In the genomic region with DNA sequence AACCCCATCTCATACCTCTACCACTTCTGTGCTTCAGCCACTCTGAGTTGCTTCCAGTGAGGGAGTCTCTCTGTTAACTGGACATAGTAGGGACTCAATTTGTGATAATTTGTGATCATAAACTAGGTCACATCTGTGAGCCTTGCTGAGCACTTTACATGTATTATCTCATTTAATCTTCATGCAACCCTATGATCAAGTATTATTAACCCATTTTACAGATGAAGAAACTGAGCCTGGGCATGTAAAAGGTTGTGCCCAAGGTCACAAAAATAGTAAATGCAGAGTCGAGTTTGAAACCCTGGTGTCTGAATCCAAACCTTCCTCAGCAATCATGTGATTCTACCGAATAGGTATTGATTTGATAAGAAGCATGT, we compare ENCODE assay signal across 16 cellular contexts. TPM values are rescaled to one million over a fixed set of nuclear protein-coding genes. Genes with fewer than 3 reads are reported as not detected.
DNase-seq lines count a peak whose midpoint lies in the region; ATAC-seq and TF ChIP-seq lines count a peak whose summit lies in the region.
"Had no signal": no experiment of that assay in that cellular context is flagged by ENCODE, and none has a peak within 500 bp of the region (broad histone marks: within the 10 kb centered on the region; RNA-seq: fewer than 3 reads in every experiment).

No MANE protein-coding gene starts in this region.

- DNase-seq in RWPE2 (ENCODE audit: low spot score) (no peak), glutamatergic neuron (no peak), stomach (no peak), PC-3 (no peak), MG63 (no peak)
- DNase-seq: DMS79; NCI-H2171; NK-92 treated with Interleukin-12 subunit alpha and Interleukin-12 subunit beta, amount 100 ng/mL, for 24 hours; occipital lobe; stimulated activated CD8-positive, alpha-beta memory T cell treated with anti-CD3 and anti-CD28 coated beads, Interleukin-4, amount 100 ng/mL, for 48 hours had no signal

- H3F3A ChIP-seq in PC-3 (ENCODE audit: low read length, unreplicated experiment), result no peaks in the 10 kb centered on the region

- H3K9ac ChIP-seq in PC-3 (ENCODE audit: low read length), result no peak overlapping the region

- H3K9me3 ChIP-seq in RWPE2 (ENCODE audit: severe bottlenecking), result no peaks in the 10 kb centered on the region
- H3K9me3 ChIP-seq in stomach, result no peaks in the 10 kb centered on the region
- no peaks in the 10 kb centered on the region for H3K9me3 ChIP-seq in PC-3 (ENCODE audit: low read length)
- no peaks in the 10 kb centered on the region for H3K9me3 ChIP-seq in MG63
- H3K9me3 ChIP-seq: BE2C had no signal

- peaks cover 13% of the 10 kb centered on the region for H3K27me3 Mint-ChIP-seq in glutamatergic neuron (ENCODE audit: unreplicated experiment)
- H3K27me3 Mint-ChIP-seq: activated naive CD4-positive, alpha-beta T cell treated with anti-CD3 and anti-CD28 coated beads, Interleukin-2, amount 50 U/mL, for 24 hours had no signal

- ATAC-seq in RWPE2 (ENCODE audit: low read depth) (no peak), PC-3 (no peak), GM21528 (IDR thresholded peaks at IDR 0.05; ENCODE audit: low FRiP score, unreplicated experiment) (no peak)

- no peaks in the 10 kb centered on the region for H3K36me3 Mint-ChIP-seq in glutamatergic neuron (ENCODE audit: unreplicated experiment)
- H3K36me3 Mint-ChIP-seq: activated naive CD4-positive, alpha-beta T cell treated with anti-CD3 and anti-CD28 coated beads, Interleukin-2, amount 50 U/mL, for 24 hours had no signal

- no TSS peak for BruUV-seq in PC-3 (replicated peaks; lab: Mats Ljungman, UMichigan)

- TF ChIP-seq CTCF in RWPE2 (IDR thresholded peaks at IDR 0.05; ENCODE audit: poor library complexity, severe bottlenecking) (no peak), glutamatergic neuron (IDR thresholded peaks at IDR 0.05; ENCODE audit: partially characterized antibody, unreplicated experiment) (no peak), stomach (IDR thresholded peaks at IDR 0.05) (no peak), PC-3 (conservative IDR thresholded peaks at IDR 0.05; ENCODE audit: low read depth, low read length) (no peak)

- H3K27ac ChIP-seq in RWPE2 (ENCODE audit: poor library complexity, severe bottlenecking) (peak overlapping the region; percentile 38), stomach (peak overlapping the region in 4 of 5 donors; percentile 80 to 88 (median 86)), PC-3 (ENCODE audit: low read length) (no peak overlapping the region)

- TF ChIP-seq POLR2A in stomach (IDR thresholded peaks at IDR 0.05), result no peak

- peaks cover 34% of the 10 kb centered on the region for H3K4me1 Mint-ChIP-seq in glutamatergic neuron (ENCODE audit: low read depth, unreplicated experiment)
- H3K4me1 Mint-ChIP-seq: activated naive CD4-positive, alpha-beta T cell treated with anti-CD3 and anti-CD28 coated beads, Interleukin-2, amount 50 U/mL, for 24 hours had no signal

- WGBS in stomach, 5 donors, result 51 to 62% (median 56%) methylated on average over 2 of the region's 2 CpGs

- no peak overlapping the region for H3K4me2 ChIP-seq in PC-3 (ENCODE audit: low read length)

- no peaks in the 10 kb centered on the region for H4K20me1 ChIP-seq in PC-3 (ENCODE audit: low read length)

- no peaks in the 10 kb centered on the region for H3K9me2 ChIP-seq in PC-3 (replicated peaks; ENCODE audit: low read length)

- no peak overlapping the region for H2AFZ ChIP-seq in PC-3 (ENCODE audit: low read length)

- no peak for TF ChIP-seq EP300 in stomach (IDR thresholded peaks at IDR 0.05)

- H3K4me3 Mint-ChIP-seq in glutamatergic neuron (ENCODE audit: unreplicated experiment), result no peak overlapping the region
- H3K4me3 Mint-ChIP-seq: activated naive CD4-positive, alpha-beta T cell treated with anti-CD3 and anti-CD28 coated beads, Interleukin-2, amount 50 U/mL, for 24 hours had no signal

- H3K36me3 ChIP-seq in RWPE2 (ENCODE audit: low read depth), result no peaks in the 10 kb centered on the region
- no peaks in the 10 kb centered on the region for H3K36me3 ChIP-seq in stomach
- no peaks in the 10 kb centered on the region for H3K36me3 ChIP-seq in PC-3 (ENCODE audit: low read depth, low read length)
- H3K36me3 ChIP-seq in MG63, result no peaks in the 10 kb centered on the region
- H3K36me3 ChIP-seq: BE2C had no signal

- peak overlapping the region; percentile 70 for H3K27ac Mint-ChIP-seq in glutamatergic neuron (ENCODE audit: unreplicated experiment)
- H3K27ac Mint-ChIP-seq: activated naive CD4-positive, alpha-beta T cell treated with anti-CD3 and anti-CD28 coated beads, Interleukin-2, amount 50 U/mL, for 24 hours had no signal

- POLR2A ChIA-PET in PC-3 (lab: Charles Lee; ENCODE audit: unreplicated experiment), result no interaction called here

- H3K4me3 ChIP-seq in RWPE2 (ENCODE audit: severe bottlenecking) (no peak overlapping the region), stomach (no peak overlapping the region), PC-3 (ENCODE audit: low read length) (no peak overlapping the region), MG63 (no peak overlapping the region)

- intact Hi-C loops in stomach (cut with DNase I; ENCODE audit: low total_unique reads), result no loop called here
- intact Hi-C loops in PC-3 (cut with micrococcal nuclease), result no loop called here

- no peaks in the 10 kb centered on the region for H3K79me2 ChIP-seq in PC-3 (ENCODE audit: low read length)

- no peaks in the 10 kb centered on the region for H3K27me3 ChIP-seq in RWPE2 (ENCODE audit: insufficient read depth, poor library complexity, severe bottlenecking)
- no peaks in the 10 kb centered on the region for H3K27me3 ChIP-seq in stomach
- no peaks in the 10 kb centered on the region for H3K27me3 ChIP-seq in PC-3 (ENCODE audit: low read length)
- H3K27me3 ChIP-seq in MG63, result no peaks in the 10 kb centered on the region
- H3K27me3 ChIP-seq: BE2C had no signal

- H3K4me1 ChIP-seq in RWPE2 (ENCODE audit: insufficient read depth, poor library complexity, severe bottlenecking) (peaks cover 26% of the 10 kb centered on the region), stomach (peaks cover 32 to 80% (median 58%) of the 10 kb centered on the region in 4 donors), PC-3 (ENCODE audit: insufficient read depth, low read length) (peaks cover 4% of the 10 kb centered on the region; the same call in 1 of the 2 replicates)

- H3K9me3 Mint-ChIP-seq in glutamatergic neuron (ENCODE audit: unreplicated experiment), result peaks cover 10% of the 10 kb centered on the region
- H3K9me3 Mint-ChIP-seq: activated naive CD4-positive, alpha-beta T cell treated with anti-CD3 and anti-CD28 coated beads, Interleukin-2, amount 50 U/mL, for 24 hours had no signal

- CTCF ChIA-PET in PC-3 (lab: Charles Lee), result no interaction called here

RNA-seq across cellular contexts. Expression of a gene that starts 18.6 kb away (rescaled TPM):
- total RNA-seq in glutamatergic neuron (ENCODE audit: unreplicated experiment), result 18.3 TPM
- total RNA-seq in stomach, result 10 to 100 TPM in 1 of 5 donors, 1 to 10 TPM in 4; 4.9 to 96.9 (median 7.5) TPM
- polyA plus RNA-seq in stomach, result 1 to 10 TPM; 1.6 to 2.1 (median 1.9) TPM
- total RNA-seq in PC-3 (2014; rRNA removed), result 2.8 and 12.7 TPM in 2 replicates
- 2.5 and 6.4 TPM in 2 replicates for total RNA-seq in MG63 (2014; rRNA removed; shearing (Covaris generic); ENCODE audit: low replicate concordance)

RNA-seq across cellular contexts. Expression of a gene that starts 19.8 kb away (rescaled TPM):
- not detected for total RNA-seq in glutamatergic neuron (ENCODE audit: unreplicated experiment)
- 1 to 10 TPM in 1 of 5 donors, under 1 TPM in 1, not detected in 3; 0.14 to 1.1 TPM for total RNA-seq in stomach
- 1 to 10 TPM in 1 of 3 donors, not detected in 2; 2.3 TPM for polyA plus RNA-seq in stomach
- total RNA-seq in PC-3 (2014; rRNA removed), result not detected in 2 replicates
- not detected in 2 replicates for total RNA-seq in MG63 (2014; rRNA removed; shearing (Covaris generic); ENCODE audit: low replicate concordance)
- total RNA-seq: cerebellum, lung microvascular endothelial cell, occipital lobe, SK-MEL-5 had no signal

RNA-seq across cellular contexts. Expression of a gene that starts 26.4 kb away (rescaled TPM):
- total RNA-seq in glutamatergic neuron (ENCODE audit: unreplicated experiment) (1.1 TPM), stomach (10 to 100 TPM in 2 of 5 donors, 1 to 10 TPM in 3; 1.0 to 39.7 (median 3.6) TPM), PC-3 (2014; rRNA removed) (1.2 and 2.8 TPM in 2 replicates)
- 10 to 100 TPM in 1 of 3 donors, 1 to 10 TPM in 2; 2.9 to 37.8 (median 3.4) TPM for polyA plus RNA-seq in stomach
- 1.6 and 10.4 TPM in 2 replicates for total RNA-seq in MG63 (2014; rRNA removed; shearing (Covaris generic); ENCODE audit: low replicate concordance)
- total RNA-seq: SK-MEL-5 had no signal

RNA-seq across cellular contexts. Expression of a gene that starts 35.3 kb away (rescaled TPM):
- total RNA-seq in glutamatergic neuron (ENCODE audit: unreplicated experiment), result 89.4 TPM
- total RNA-seq in stomach, result 10 to 100 TPM in 4 of 5 donors, 1 to 10 TPM in 1; 4.3 to 95.1 (median 43.2) TPM
- polyA plus RNA-seq in stomach, result 100 to 1,000 TPM; 166 to 176 (median 171) TPM
- 147 and 172 TPM in 2 replicates for total RNA-seq in PC-3 (2014; rRNA removed)
- total RNA-seq in MG63 (2014; rRNA removed; shearing (Covaris generic); ENCODE audit: low replicate concordance), result 52.7 and 125 TPM in 2 replicates

RNA-seq across cellular contexts. Expression of a gene that starts 36.4 kb away (rescaled TPM):
- total RNA-seq in glutamatergic neuron (ENCODE audit: unreplicated experiment) (38.6 TPM), stomach (100 to 1,000 TPM in 1 of 5 donors, 10 to 100 TPM in 4; 16.9 to 893 (median 47.4) TPM), PC-3 (2014; rRNA removed) (15.3 and 15.8 TPM in 2 replicates)
- 10 to 100 TPM; 24.9 to 32.7 (median 26.1) TPM for polyA plus RNA-seq in stomach
- 12.8 and 32.7 TPM in 2 replicates for total RNA-seq in MG63 (2014; rRNA removed; shearing (Covaris generic); ENCODE audit: low replicate concordance)
